Comparison of ENCODE assay signal across 19 cellular contexts in the genomic region with DNA sequence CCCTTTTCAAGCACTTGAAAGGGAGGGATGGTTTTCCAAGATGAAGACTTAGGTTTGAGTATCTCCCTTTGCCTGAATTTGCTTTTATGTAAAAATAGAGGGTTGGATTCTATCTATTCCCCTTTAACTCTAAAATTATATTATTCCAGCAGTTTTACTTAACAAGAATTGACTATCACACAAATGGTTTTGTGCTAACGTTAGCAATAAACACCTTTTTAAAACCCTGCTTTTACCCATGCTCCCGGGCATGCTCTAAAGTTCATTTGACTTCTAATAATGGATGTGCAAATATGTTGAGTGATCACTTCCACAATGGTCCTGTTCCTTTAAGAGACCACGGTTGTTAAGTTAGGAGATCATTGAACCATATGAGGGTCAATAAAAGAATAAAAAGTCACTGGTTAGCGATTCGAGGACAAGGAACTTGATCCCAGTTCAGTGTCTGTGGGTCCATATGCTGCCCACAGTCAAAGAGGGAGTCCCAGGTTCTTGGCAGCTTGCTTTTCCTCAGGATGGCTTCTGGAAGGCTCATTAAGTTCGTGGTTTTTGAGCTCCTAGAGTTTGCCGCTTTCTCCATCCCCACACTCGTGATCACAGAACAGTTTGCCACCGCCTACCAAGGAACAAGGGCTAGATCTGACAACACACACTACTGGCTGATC. TPM values are rescaled to one million over a fixed set of nuclear protein-coding genes. Genes with fewer than 3 reads are reported as not detected.
DNase-seq lines count a peak whose midpoint lies in the region; ATAC-seq, FAIRE-seq and TF ChIP-seq lines count a peak whose summit lies in the region.
"Had no signal": no experiment of that assay in that cellular context is flagged by ENCODE, and none has a peak within 500 bp of the region (broad histone marks: within the 10 kb centered on the region; RNA-seq: fewer than 3 reads in every experiment).

A gene with protein sequence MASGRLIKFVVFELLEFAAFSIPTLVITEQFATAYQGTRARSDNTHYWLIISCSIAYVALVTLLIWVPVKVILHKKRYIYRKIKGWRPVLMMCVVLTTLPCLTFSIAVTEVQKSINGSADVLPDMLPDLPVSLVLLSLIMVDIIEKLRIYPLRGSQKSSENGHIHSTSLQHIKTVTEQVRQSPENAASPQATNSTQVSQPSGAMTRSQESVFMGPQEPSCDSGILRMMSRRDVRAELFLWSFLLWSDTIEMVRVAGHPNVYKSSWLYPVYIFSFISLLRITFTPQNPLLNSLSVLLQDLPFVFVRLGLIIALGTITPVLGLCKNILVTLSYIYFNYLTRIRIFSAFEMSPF (plus strand): TSS at position 421 of the 665 bp plus-strand sequence. CDS start 95 bp downstream, at position 516.

- no TSS peak for BruUV-seq in HepG2 (replicated peaks; lab: Mats Ljungman, UMichigan)

- no peak within 1 kb of the TSS for H3K14ac ChIP-seq in neuronal stem cell (ENCODE audit: low read length)

- no peaks in the 10 kb centered on the region for H3K79me1 ChIP-seq in neuronal stem cell (ENCODE audit: low read depth, low read length)

- POLR2A ChIA-PET in HepG2 (lab: Yijun Ruan, JAX): no interaction called here

- ATAC-seq in HepG2: no peak
- no peak for ATAC-seq in right lobe of liver
- ATAC-seq in HG03175 (IDR thresholded peaks at IDR 0.05; ENCODE audit: unreplicated experiment): no peak

- DNase-seq in HepG2 (ENCODE audit: low spot score) (no peak), right lobe of liver (no peak), neuronal stem cell (ENCODE audit: low spot score) (no peak), brain microvascular endothelial cell (no peak), prostate gland (ENCODE audit: low spot score) (no peak)
- no peak for DNase-seq in activated effector memory CD4-positive, alpha-beta T cell treated with Interleukin-2 at 50 U/mL for 16 hours
- DNase-seq: COR-L47, DMS53, H9, MV-4-11, NCI-H1417 treated with DMSO at 0.1 percent for 48 hours, NCI-H2029, NCI-H510A had no signal

- H2BK15ac ChIP-seq in neuronal stem cell (ENCODE audit: low read length): no peak within 1 kb of the TSS

- H3K27ac ChIP-seq in HepG2 (ENCODE audit: extremely low read length, insufficient read depth, low read length) (no peak within 1 kb of the TSS), right lobe of liver (no peak within 1 kb of the TSS), neuronal stem cell (replicated peaks; ENCODE audit: low read length) (no peak within 1 kb of the TSS), brain microvascular endothelial cell (no peak within 1 kb of the TSS), prostate gland (no peak within 1 kb of the TSS)

- H3K18ac ChIP-seq in neuronal stem cell (ENCODE audit: low read length): no peak within 1 kb of the TSS

- no peak within 1 kb of the TSS for H2AK5ac ChIP-seq in neuronal stem cell (ENCODE audit: low read depth, low read length)

- H3K9ac ChIP-seq in HepG2 (ENCODE audit: insufficient read depth, low read depth, low read length): no peak within 1 kb of the TSS
- H3K9ac ChIP-seq in neuronal stem cell (ENCODE audit: low read depth, low read length, poor library complexity): no peak within 1 kb of the TSS

- TF ChIP-seq EP300 in HepG2 (IDR thresholded peaks at IDR 0.05; ENCODE audit: low read depth in 2 of 2, low read length in 2 of 2) (no peak), HepG2 (CRISPR knock-in tag; IDR thresholded peaks at IDR 0.05; ENCODE audit: borderline replicate concordance) (no peak)

- H3K4me3 ChIP-seq in HepG2 (replicated peaks in 1 of 3; ENCODE audit: insufficient read depth in 1 of 3, low read depth in 2 of 3, low read length in 3 of 3): no peak within 1 kb of the TSS
- no peak within 1 kb of the TSS for H3K4me3 ChIP-seq in right lobe of liver
- no peak within 1 kb of the TSS for H3K4me3 ChIP-seq in neuronal stem cell (ENCODE audit: low read length in 2 of 2)
- H3K4me3 ChIP-seq in brain microvascular endothelial cell (ENCODE audit: low read depth, low read length): no peak within 1 kb of the TSS
- no peak within 1 kb of the TSS for H3K4me3 ChIP-seq in prostate gland

- intact Hi-C loops in HepG2 (cut with micrococcal nuclease; ENCODE audit: unreplicated experiment) (no loop called here), right lobe of liver (cut with DNase I) (no loop called here), prostate gland (cut with DNase I) (no loop called here)

- H3K9me3 ChIP-seq in HepG2 (ENCODE audit: low read length) (no peaks in the 10 kb centered on the region), right lobe of liver (no peaks in the 10 kb centered on the region), neuronal stem cell (replicated peaks in 1 of 2; ENCODE audit: control insufficient read depth in 2 of 2, insufficient read depth in 1 of 2, low read depth in 1 of 2, low read length in 2 of 2) (no peaks in the 10 kb centered on the region), prostate gland (no peaks in the 10 kb centered on the region)

- no peaks in the 10 kb centered on the region for H3K79me2 ChIP-seq in HepG2 (ENCODE audit: insufficient read depth, low read length)

- H3K4me2 ChIP-seq in HepG2 (ENCODE audit: low read depth, low read length) (no peak within 1 kb of the TSS), neuronal stem cell (ENCODE audit: insufficient read depth, low read length, poor library complexity, severe bottlenecking) (no peak within 1 kb of the TSS)

- H3K36me3 ChIP-seq in HepG2 (replicated peaks in 1 of 2; ENCODE audit: control insufficient read depth in 1 of 2, insufficient read depth in 2 of 2, low read length in 2 of 2) (no peaks in the 10 kb centered on the region), right lobe of liver (no peaks in the 10 kb centered on the region), neuronal stem cell (replicated peaks in 1 of 2; ENCODE audit: control insufficient read depth in 2 of 2, insufficient read depth in 2 of 2, low read length in 2 of 2) (no peaks in the 10 kb centered on the region), brain microvascular endothelial cell (replicated peaks) (no peaks in the 10 kb centered on the region), prostate gland (no peaks in the 10 kb centered on the region)

- no peaks in the 10 kb centered on the region; a peak in 1 of 5 replicates for H3K27me3 ChIP-seq in HepG2 (ENCODE audit: control insufficient read depth in 1 of 2, insufficient read depth in 2 of 2, low read length in 2 of 2)
- no peaks in the 10 kb centered on the region for H3K27me3 ChIP-seq in right lobe of liver
- H3K27me3 ChIP-seq in neuronal stem cell (ENCODE audit: control insufficient read depth in 3 of 3, insufficient read depth in 3 of 3, low read depth in 1 of 3, low read length in 3 of 3): no peaks in the 10 kb centered on the region
- H3K27me3 ChIP-seq in brain microvascular endothelial cell (replicated peaks): no peaks in the 10 kb centered on the region
- no peaks in the 10 kb centered on the region for H3K27me3 ChIP-seq in prostate gland (replicated peaks; ENCODE audit: insufficient read depth)

- no peak within 1 kb of the TSS for H3K4ac ChIP-seq in neuronal stem cell (ENCODE audit: low read length)

- TF ChIP-seq POLR2A in HepG2 (IDR thresholded peaks at IDR 0.05; ENCODE audit: insufficient read depth in 1 of 2, low read depth in 2 of 2, low read length in 2 of 2): no peak
- no peak for TF ChIP-seq POLR2A in right lobe of liver (IDR thresholded peaks at IDR 0.05)
- TF ChIP-seq POLR2A in prostate gland (IDR thresholded peaks at IDR 0.05): no peak

- 1% methylated on average over 9 of the region's 9 CpGs for WGBS in HepG2 (ENCODE audit: low lambda C conversion rate)
- WGBS in right lobe of liver (ENCODE audit: insufficient coverage, low coverage, low lambda C conversion rate, missing lambda C conversion rate): 69% methylated on average over 5 of the region's 9 CpGs
- WGBS in neuronal stem cell (ENCODE audit: extremely low coverage in 2 of 2, insufficient read length in 2 of 2, insufficient replicate concordance in 1 of 2), 2 donors: no CpG with 5 or more reads among the region's 9 CpGs
- 44% methylated on average over 9 of the region's 9 CpGs for WGBS in prostate gland

- in situ Hi-C loops in HepG2 (cut with HindIII; ENCODE audit: extremely low pct_ligation_motif_present, low pct_unique_long_range_greater_than_20kb): no loop called here
- in situ Hi-C loops in brain microvascular endothelial cell (cut with HindIII; ENCODE audit: low pct_ligation_motif_present, low sequenced_read_pairs): no loop called here

- H2BK12ac ChIP-seq in neuronal stem cell (ENCODE audit: low read length): no peak within 1 kb of the TSS

- CTCF ChIA-PET in HepG2 (lab: Yijun Ruan, JAX; ENCODE audit: low intra/inter-chr PET ratio, low total read pairs): no interaction called here

- no peaks in the 10 kb centered on the region for H4K20me1 ChIP-seq in HepG2 (ENCODE audit: insufficient read depth, low read length)

- H2BK5ac ChIP-seq in neuronal stem cell (ENCODE audit: low read length): no peak within 1 kb of the TSS

- no peak within 1 kb of the TSS for H4K91ac ChIP-seq in neuronal stem cell (ENCODE audit: low read depth, low read length, poor library complexity)

- no peak within 1 kb of the TSS for H4K8ac ChIP-seq in neuronal stem cell (ENCODE audit: low read depth, low read length)

- FAIRE-seq in HepG2 (lab: Jason Lieb, UNC) (no peak), islet of Langerhans (lab: Jason Lieb, UNC) (peak; percentile 95)
- FAIRE-seq: GM12892 had no signal

- H2AFZ ChIP-seq in HepG2 (ENCODE audit: low read length) (no peak within 1 kb of the TSS), neuronal stem cell (ENCODE audit: low read length) (peak within 1 kb of the TSS; percentile 34)

- no peak for TF ChIP-seq CTCF in HepG2 (CRISPR knock-in tag; IDR thresholded peaks at IDR 0.05)
- TF ChIP-seq CTCF in right lobe of liver (IDR thresholded peaks at IDR 0.05): no peak
- TF ChIP-seq CTCF in brain microvascular endothelial cell (IDR thresholded peaks at IDR 0.05; ENCODE audit: low read depth, low read length, missing control alignments): no peak
- TF ChIP-seq CTCF in prostate gland (IDR thresholded peaks at IDR 0.05): no peak

- no peak within 1 kb of the TSS for H2BK120ac ChIP-seq in neuronal stem cell (ENCODE audit: low read depth, low read length)

- no peak within 1 kb of the TSS for H3K23ac ChIP-seq in neuronal stem cell (ENCODE audit: low read depth, low read length, poor library complexity)

- TF ChIP-seq RAD21 in HepG2 (CRISPR knock-in tag; IDR thresholded peaks at IDR 0.05): no peak

- H3K4me1 ChIP-seq in HepG2 (ENCODE audit: insufficient read depth, low read length) (peaks cover 20% of the 10 kb centered on the region), right lobe of liver (no peaks in the 10 kb centered on the region), neuronal stem cell (ENCODE audit: control insufficient read depth in 2 of 2, insufficient read depth in 1 of 2, low read depth in 1 of 2, low read length in 2 of 2) (no peaks in the 10 kb centered on the region), prostate gland (replicated peaks) (no peaks in the 10 kb centered on the region)

RNA-seq across cellular contexts. Expression of the gene that starts here (rescaled TPM):
- 0.04 TPM in 1 of 2 replicates, not detected in the other for total RNA-seq in HepG2 (2016; rRNA removed; fragmentation: Illumina TruSeq; extraction: Trizol)
- not detected in 2 replicates for total RNA-seq in HepG2 (2016; cell fraction: cytosol; rRNA removed; fragmentation: Illumina TruSeq; extraction: Trizol; ENCODE audit: low read depth)
- 0.02 and 0.03 TPM in 2 replicates for total RNA-seq in HepG2 (2016; cell fraction: insoluble cytoplasmic fraction; rRNA removed; fragmentation: Illumina TruSeq; extraction: Trizol)
- total RNA-seq in HepG2 (2016; cell fraction: membrane; rRNA removed; fragmentation: Illumina TruSeq; extraction: Trizol): not detected in 2 replicates
- 0.06 TPM in 1 of 2 replicates, not detected in the other for total RNA-seq in HepG2 (2016; cell fraction: nucleus; rRNA removed; fragmentation: Illumina TruSeq; extraction: Trizol)
- polyA plus RNA-seq in HepG2 (2011; rRNA removed): 0.08 and 0.09 TPM in 2 replicates
- polyA plus RNA-seq in HepG2 (2011; cell fraction: cytosol; rRNA removed): 0.04 TPM in 2 replicates
- 0.16 TPM in 2 replicates for polyA plus RNA-seq in HepG2 (2011; cell fraction: nucleus; rRNA removed)
- polyA plus RNA-seq in HepG2 (2012): 0.07 and 0.12 TPM in 2 replicates
- not detected in 2 replicates for polyA plus RNA-seq in HepG2 (2016; cell fraction: cytosol; fragmentation: Illumina TruSeq; extraction: Trizol; ENCODE audit: low read depth)
- 0.04 TPM in 1 of 2 replicates, not detected in the other for polyA plus RNA-seq in HepG2 (2016; cell fraction: insoluble cytoplasmic fraction; fragmentation: Illumina TruSeq; extraction: Trizol; ENCODE audit: low read depth)
- polyA plus RNA-seq in HepG2 (2016; cell fraction: membrane; fragmentation: Illumina TruSeq; extraction: Trizol; ENCODE audit: low read depth): 0.02 TPM in 1 of 2 replicates, not detected in the other
- 0.11 TPM in 1 of 2 replicates, not detected in the other for polyA plus RNA-seq in HepG2 (2016; cell fraction: nucleus; fragmentation: Illumina TruSeq; extraction: Trizol; ENCODE audit: insufficient read depth, low read depth)
- polyA minus RNA-seq in HepG2 (2011; rRNA and poly(A)+ RNA removed; ENCODE audit: low replicate concordance): 0.09 TPM in 1 of 2 replicates, not detected in the other
- polyA minus RNA-seq in HepG2 (2011; cell fraction: cytosol; rRNA and poly(A)+ RNA removed): not detected in 2 replicates
- 0.25 and 0.52 TPM in 2 replicates for polyA minus RNA-seq in HepG2 (2011; cell fraction: nucleus; rRNA and poly(A)+ RNA removed)
- under 1 TPM; 0.06 to 0.20 (median 0.13) TPM for total RNA-seq in right lobe of liver
- 0.01 TPM for polyA plus RNA-seq in neuronal stem cell (2013, experiment 1 of 2)
- 0.03 TPM for polyA plus RNA-seq in neuronal stem cell (2013, experiment 2 of 2)
- under 1 TPM; 0.14 to 0.45 TPM for total RNA-seq in prostate gland
- total RNA-seq: G401, H9 had no signal
- polyA plus RNA-seq: CD14-positive monocyte, IgD-negative memory B cell had no signal
